ENCODE assay signal across 20 cellular contexts in genomic region chr11:73728000-73728399, GRCh38. TPM values are rescaled to one million over a fixed set of nuclear protein-coding genes. Genes with fewer than 3 reads are reported as not detected.
DNase-seq lines count a peak whose midpoint lies in the region; FAIRE-seq and TF ChIP-seq lines count a peak whose summit lies in the region.
"Had no signal": no experiment of that assay in that cellular context is flagged by ENCODE, and none has a peak within 500 bp of the region (broad histone marks: within the 10 kb centered on the region; RNA-seq: fewer than 3 reads in every experiment).

No MANE protein-coding gene starts in this region.

- TF ChIP-seq CTCF in endothelial cell of umbilical vein (IDR thresholded peaks at IDR 0.05; ENCODE audit: extremely low read depth in 1 of 2, insufficient read depth in 1 of 2, low read depth in 1 of 2, low read length in 2 of 2) (no peak), BE2C (IDR thresholded peaks at IDR 0.05; ENCODE audit: low read depth, low read length) (no peak)

- H3K36me3 ChIP-seq in endothelial cell of umbilical vein (ENCODE audit: control insufficient read depth in 2 of 2, extremely low read depth in 1 of 2, insufficient read depth in 2 of 2, low read length in 2 of 2): peaks cover 3 to 5% of the 10 kb centered on the region in 2 experiments
- peaks cover 8% of the 10 kb centered on the region for H3K36me3 ChIP-seq in BE2C

- no peak overlapping the region for H3K4me3 ChIP-seq in endothelial cell of umbilical vein (replicated peaks in 1 of 3; ENCODE audit: insufficient read depth in 1 of 3, low read depth in 1 of 3, low read length in 3 of 3)
- no peak overlapping the region for H3K4me3 ChIP-seq in BE2C (ENCODE audit: low read depth, low read length)
- H3K4me3 ChIP-seq: BLaER1 had no signal

- no peak overlapping the region for H2AFZ ChIP-seq in endothelial cell of umbilical vein (ENCODE audit: low read depth, low read length)

- no peaks in the 10 kb centered on the region for H3K9me3 Mint-ChIP-seq in activated naive CD4-positive, alpha-beta T cell treated with anti-CD3 and anti-CD28 coated beads, Interleukin-2, amount 50 U/mL, for 24 hours
- H3K9me3 Mint-ChIP-seq in activated naive CD4-positive, alpha-beta T cell treated with anti-CD3 and anti-CD28 coated beads for 36 hours: no peaks in the 10 kb centered on the region
- H3K9me3 Mint-ChIP-seq in activated T-helper 1 cell treated with anti-CD3 and anti-CD28 coated beads, Interleukin-12 subunit alpha, Interleukin-12 subunit beta, Interleukin-2, Interleukin-4 antibody, amounts not matched to agents 30 ng/mL and 10 ng/mL and 1 ng/mL, durations not matched to agents 14 hours and 24 hours and 36 hours: peaks cover 3% of the 10 kb centered on the region
- H3K9me3 Mint-ChIP-seq: CD8-positive, alpha-beta memory T cell had no signal

- DNase-seq in activated naive CD4-positive, alpha-beta T cell treated with anti-CD3 and anti-CD28 coated beads for 36 hours: no peak
- DNase-seq in activated T-helper 1 cell treated with anti-CD3 and anti-CD28 coated beads, Interleukin-12 subunit alpha, Interleukin-12 subunit beta, Interleukin-2, Interleukin-4 antibody, amounts not matched to agents 30 ng/mL and 10 ng/mL and 1 ng/mL, durations not matched to agents 14 hours and 24 hours and 36 hours (ENCODE audit: low spot score): no peak
- no peak for DNase-seq in endothelial cell of umbilical vein (ENCODE audit: low read depth, low spot score)
- DNase-seq in ACHN: no peak
- no peak for DNase-seq in BE2C
- DNase-seq in NK-92 treated with Interleukin-12 subunit alpha and Interleukin-12 subunit beta, amount 100 ng/mL, for 24 hours (lab: John Stamatoyannopoulos, UW): no peak
- DNase-seq: Calu3; CD8-positive, alpha-beta memory T cell; GDM1; Kasumi-1; NCI-H1417; NCI-H1694 treated with DMSO at 0.1 percent for 48 hours; NCI-H446 treated with DMSO at 0.1 percent for 48 hours; NCI-H526 treated with DMSO at 0.1 percent for 48 hours; PC-3; SHP77 had no signal

- no peak overlapping the region for H3K27ac ChIP-seq in endothelial cell of umbilical vein (ENCODE audit: insufficient read depth, low read depth, low read length)
- H3K27ac ChIP-seq: BLaER1 had no signal

- no peaks in the 10 kb centered on the region for H3K27me3 ChIP-seq in endothelial cell of umbilical vein (ENCODE audit: control insufficient read depth in 2 of 2, insufficient read depth in 2 of 2, low read length in 2 of 2)
- H3K27me3 ChIP-seq in BE2C: no peaks in the 10 kb centered on the region
- H3K27me3 ChIP-seq: BLaER1 had no signal

- H3K27me3 Mint-ChIP-seq in activated naive CD4-positive, alpha-beta T cell treated with anti-CD3 and anti-CD28 coated beads, Interleukin-2, amount 50 U/mL, for 24 hours: no peaks in the 10 kb centered on the region
- H3K27me3 Mint-ChIP-seq in activated naive CD4-positive, alpha-beta T cell treated with anti-CD3 and anti-CD28 coated beads for 36 hours (ENCODE audit: low read depth): no peaks in the 10 kb centered on the region
- H3K27me3 Mint-ChIP-seq in activated T-helper 1 cell treated with anti-CD3 and anti-CD28 coated beads, Interleukin-12 subunit alpha, Interleukin-12 subunit beta, Interleukin-2, Interleukin-4 antibody, amounts not matched to agents 30 ng/mL and 10 ng/mL and 1 ng/mL, durations not matched to agents 14 hours and 24 hours and 36 hours (ENCODE audit: insufficient read depth): no peaks in the 10 kb centered on the region
- H3K27me3 Mint-ChIP-seq: CD8-positive, alpha-beta memory T cell had no signal

- CTCF ChIA-PET in activated naive CD4-positive, alpha-beta T cell treated with anti-CD3 and anti-CD28 coated beads for 36 hours (lab: Charles Lee): no interaction called here
- CTCF ChIA-PET in endothelial cell of umbilical vein (lab: Charles Lee): interaction anchor here (1.2 kb wide), 1 partner anchor 10 kb away, joined by 3 read pairs; no protein-coding TSS in a partner anchor

- H3K4me1 Mint-ChIP-seq in activated naive CD4-positive, alpha-beta T cell treated with anti-CD3 and anti-CD28 coated beads, Interleukin-2, amount 50 U/mL, for 24 hours: peaks cover 46% of the 10 kb centered on the region
- peaks cover 32% of the 10 kb centered on the region for H3K4me1 Mint-ChIP-seq in activated naive CD4-positive, alpha-beta T cell treated with anti-CD3 and anti-CD28 coated beads for 36 hours (ENCODE audit: low read depth)
- H3K4me1 Mint-ChIP-seq in activated T-helper 1 cell treated with anti-CD3 and anti-CD28 coated beads, Interleukin-12 subunit alpha, Interleukin-12 subunit beta, Interleukin-2, Interleukin-4 antibody, amounts not matched to agents 30 ng/mL and 10 ng/mL and 1 ng/mL, durations not matched to agents 14 hours and 24 hours and 36 hours (ENCODE audit: low read depth): peaks cover 34% of the 10 kb centered on the region

- FAIRE-seq in G401.6 (lab: Jason Lieb, UNC) (peak; percentile 71), endothelial cell of umbilical vein (lab: Jason Lieb, UNC) (no peak)
- FAIRE-seq: H54 had no signal

- H3K4me2 ChIP-seq in endothelial cell of umbilical vein (ENCODE audit: insufficient read depth, low read length): no peak overlapping the region
- H3K4me2 ChIP-seq: BLaER1 had no signal

- intact Hi-C loops in activated naive CD4-positive, alpha-beta T cell treated with anti-CD3 and anti-CD28 coated beads for 36 hours (cut with micrococcal nuclease): no loop called here
- intact Hi-C loops in activated T-helper 1 cell treated with anti-CD3 and anti-CD28 coated beads, Interleukin-12 subunit alpha, Interleukin-12 subunit beta, Interleukin-2, Interleukin-4 antibody, amounts not matched to agents 30 ng/mL and 10 ng/mL and 1 ng/mL, durations not matched to agents 14 hours and 24 hours and 36 hours (cut with micrococcal nuclease): no loop called here
- intact Hi-C loops in endothelial cell of umbilical vein (cut with micrococcal nuclease): no loop called here

- dilution Hi-C loops in endothelial cell of umbilical vein (cut with MboI; ENCODE audit: extremely low pct_ligation_motif_present, low sequenced_read_pairs): no loop called here

- H3K36me3 Mint-ChIP-seq in activated naive CD4-positive, alpha-beta T cell treated with anti-CD3 and anti-CD28 coated beads, Interleukin-2, amount 50 U/mL, for 24 hours: peaks cover 24% of the 10 kb centered on the region
- H3K36me3 Mint-ChIP-seq in activated naive CD4-positive, alpha-beta T cell treated with anti-CD3 and anti-CD28 coated beads for 36 hours (ENCODE audit: low read depth): peaks cover 19% of the 10 kb centered on the region
- peaks cover 28% of the 10 kb centered on the region for H3K36me3 Mint-ChIP-seq in activated T-helper 1 cell treated with anti-CD3 and anti-CD28 coated beads, Interleukin-12 subunit alpha, Interleukin-12 subunit beta, Interleukin-2, Interleukin-4 antibody, amounts not matched to agents 30 ng/mL and 10 ng/mL and 1 ng/mL, durations not matched to agents 14 hours and 24 hours and 36 hours (ENCODE audit: low read depth)

- H3K79me2 ChIP-seq in endothelial cell of umbilical vein (ENCODE audit: control insufficient read depth, insufficient read depth, low read length): peaks cover 67% of the 10 kb centered on the region

- H3K9me3 ChIP-seq in endothelial cell of umbilical vein (replicated peaks; ENCODE audit: control insufficient read depth, insufficient read depth, low read length): no peaks in the 10 kb centered on the region
- no peaks in the 10 kb centered on the region for H3K9me3 ChIP-seq in BE2C

- H3K9ac ChIP-seq in endothelial cell of umbilical vein (replicated peaks; ENCODE audit: extremely low read depth, insufficient read depth, low read length): no peak overlapping the region
- H3K9ac ChIP-seq: BLaER1 had no signal

- H3K4me1 ChIP-seq in endothelial cell of umbilical vein (ENCODE audit: control insufficient read depth, extremely low read depth, insufficient read depth, low read length) (no peaks in the 10 kb centered on the region), BE2C (no peaks in the 10 kb centered on the region; the same call in 1 of the 2 replicates)
- H3K4me1 ChIP-seq: BLaER1 had no signal

- in situ Hi-C loops in ACHN (cut with HindIII; ENCODE audit: low pct_ligation_motif_present, low pct_unique_long_range_greater_than_20kb, low sequenced_read_pairs): no loop called here

- peak overlapping the region; percentile 53 for H3K27ac Mint-ChIP-seq in activated naive CD4-positive, alpha-beta T cell treated with anti-CD3 and anti-CD28 coated beads, Interleukin-2, amount 50 U/mL, for 24 hours
- H3K27ac Mint-ChIP-seq in activated naive CD4-positive, alpha-beta T cell treated with anti-CD3 and anti-CD28 coated beads for 36 hours: no peak overlapping the region
- peak overlapping the region; percentile 49 for H3K27ac Mint-ChIP-seq in activated T-helper 1 cell treated with anti-CD3 and anti-CD28 coated beads, Interleukin-12 subunit alpha, Interleukin-12 subunit beta, Interleukin-2, Interleukin-4 antibody, amounts not matched to agents 30 ng/mL and 10 ng/mL and 1 ng/mL, durations not matched to agents 14 hours and 24 hours and 36 hours

- peak overlapping the region; percentile 36 for H3K4me3 Mint-ChIP-seq in activated naive CD4-positive, alpha-beta T cell treated with anti-CD3 and anti-CD28 coated beads, Interleukin-2, amount 50 U/mL, for 24 hours
- H3K4me3 Mint-ChIP-seq in activated naive CD4-positive, alpha-beta T cell treated with anti-CD3 and anti-CD28 coated beads for 36 hours: no peak overlapping the region
- H3K4me3 Mint-ChIP-seq in activated T-helper 1 cell treated with anti-CD3 and anti-CD28 coated beads, Interleukin-12 subunit alpha, Interleukin-12 subunit beta, Interleukin-2, Interleukin-4 antibody, amounts not matched to agents 30 ng/mL and 10 ng/mL and 1 ng/mL, durations not matched to agents 14 hours and 24 hours and 36 hours: no peak overlapping the region
- H3K4me3 Mint-ChIP-seq: CD8-positive, alpha-beta memory T cell had no signal

- no peak for TF ChIP-seq POLR2A in endothelial cell of umbilical vein (IDR thresholded peaks at IDR 0.05; ENCODE audit: low read depth, low read length)

- TSS peak; percentile 6 for BruUV-seq in endothelial cell of umbilical vein (replicated peaks; lab: Mats Ljungman, UMichigan)

- H4K20me1 ChIP-seq in endothelial cell of umbilical vein (replicated peaks; ENCODE audit: control insufficient read depth, extremely low read depth, insufficient read depth, low read length): peaks cover 4% of the 10 kb centered on the region

- H3K9me1 ChIP-seq in endothelial cell of umbilical vein (replicated peaks; ENCODE audit: control insufficient read depth, extremely low read depth, insufficient read depth, low read length): no peaks in the 10 kb centered on the region

- POLR2A ChIA-PET in endothelial cell of umbilical vein (lab: Charles Lee): no interaction called here

RNA-seq across cellular contexts. Expression of gene RAB6A, which starts 32.9 kb away (rescaled TPM):
- 10 to 100 TPM; 36.7 to 41.2 TPM for total RNA-seq in activated naive CD4-positive, alpha-beta T cell treated with anti-CD3 and anti-CD28 coated beads for 36 hours
- 81.9 and 88.0 TPM in 2 replicates for total RNA-seq in activated T-helper 1 cell treated with anti-CD3 and anti-CD28 coated beads, Interleukin-12 subunit alpha, Interleukin-12 subunit beta, Interleukin-2, Interleukin-4 antibody, amounts not matched to agents 30 ng/mL and 10 ng/mL and 1 ng/mL, durations not matched to agents 14 hours and 24 hours and 36 hours
- total RNA-seq in endothelial cell of umbilical vein: 130 and 138 TPM in 2 replicates
- 40.4 and 45.0 TPM in 2 replicates for polyA plus RNA-seq in endothelial cell of umbilical vein
- polyA plus RNA-seq in endothelial cell of umbilical vein (2011; cell fraction: cytosol; rRNA removed): 62.9 and 73.4 TPM in 2 replicates
- polyA plus RNA-seq in endothelial cell of umbilical vein (2011; cell fraction: nucleus; rRNA removed): 37.2 and 60.2 TPM in 2 replicates
- 106 and 116 TPM in 2 replicates for polyA plus RNA-seq in endothelial cell of umbilical vein (2012)
- 111 and 115 TPM in 2 replicates for polyA minus RNA-seq in endothelial cell of umbilical vein
- polyA minus RNA-seq in endothelial cell of umbilical vein (2011; cell fraction: cytosol; rRNA and poly(A)+ RNA removed): 74.0 TPM
- 40.4 and 61.4 TPM in 2 replicates for polyA minus RNA-seq in endothelial cell of umbilical vein (2011; cell fraction: nucleus; rRNA and poly(A)+ RNA removed)
- polyA plus RNA-seq in BE2C (2012; ENCODE audit: insufficient read depth, insufficient read length, low read depth): 50.7 TPM

RNA-seq across cellular contexts. Expression of gene MRPL48, which starts 59.7 kb away (rescaled TPM):
- 10 to 100 TPM; 49.2 to 53.5 TPM for total RNA-seq in activated naive CD4-positive, alpha-beta T cell treated with anti-CD3 and anti-CD28 coated beads for 36 hours
- 55.0 and 56.3 TPM in 2 replicates for total RNA-seq in activated T-helper 1 cell treated with anti-CD3 and anti-CD28 coated beads, Interleukin-12 subunit alpha, Interleukin-12 subunit beta, Interleukin-2, Interleukin-4 antibody, amounts not matched to agents 30 ng/mL and 10 ng/mL and 1 ng/mL, durations not matched to agents 14 hours and 24 hours and 36 hours
- total RNA-seq in endothelial cell of umbilical vein: 35.2 and 38.3 TPM in 2 replicates
- polyA plus RNA-seq in endothelial cell of umbilical vein: 19.5 and 25.0 TPM in 2 replicates
- 41.5 and 47.2 TPM in 2 replicates for polyA plus RNA-seq in endothelial cell of umbilical vein (2011; cell fraction: cytosol; rRNA removed)
- polyA plus RNA-seq in endothelial cell of umbilical vein (2011; cell fraction: nucleus; rRNA removed): 22.0 and 26.0 TPM in 2 replicates
- polyA plus RNA-seq in endothelial cell of umbilical vein (2012): 50.6 and 56.3 TPM in 2 replicates
- polyA minus RNA-seq in endothelial cell of umbilical vein: 16.5 and 24.3 TPM in 2 replicates
- 33.3 TPM for polyA minus RNA-seq in endothelial cell of umbilical vein (2011; cell fraction: cytosol; rRNA and poly(A)+ RNA removed)
- polyA minus RNA-seq in endothelial cell of umbilical vein (2011; cell fraction: nucleus; rRNA and poly(A)+ RNA removed): 10.9 and 20.0 TPM in 2 replicates
- polyA plus RNA-seq in BE2C (2012; ENCODE audit: insufficient read depth, insufficient read length, low read depth): 98.2 TPM
